In genomic region chr1:47437518-47438320, GRCh38 we compare ENCODE assay signal across 8 cellular contexts. TPM values are rescaled to one million over a fixed set of nuclear protein-coding genes. Genes with fewer than 3 reads are reported as not detected.
A peak's percentile ranks its signal among the peaks of the same experiment; 100 is the strongest.
DNase-seq lines count a peak whose midpoint lies in the region; ATAC-seq, FAIRE-seq and TF ChIP-seq lines count a peak whose summit lies in the region.

Gene FOXD2, plus strand, starts transcription at chr1:47438044. Its CDS starts 92 bp downstream, at chr1:47438136.

- intact Hi-C loops in thyroid gland (cut with DNase I), result loop anchor here (2.0 to 10.0 kb wide), 3 partner anchors 50 to 271 kb away; no protein-coding TSS in a partner anchor

- H3K27me3 Mint-ChIP-seq in GM23338 (ENCODE audit: insufficient read depth, low read depth, poor library complexity) (peaks cover 49% of the 10 kb centered on the region), osteocyte (ENCODE audit: unreplicated experiment) (peaks cover 7% of the 10 kb centered on the region)

- H3K4me3 Mint-ChIP-seq in GM23338 (peak within 1 kb of the TSS; percentile 72), osteocyte (ENCODE audit: unreplicated experiment) (peak within 1 kb of the TSS; percentile 81)

- CTCF ChIA-PET in RWPE1 (lab: Yijun Ruan, JAX), result interaction anchor here (0.5 to 3.6 kb wide), 30 partner anchors 12 to 634 kb away, joined by 3 to 56 read pairs (median 4); partner anchors contain the start of gene CMPK1

- POLR2A ChIA-PET in RWPE1 (lab: Yijun Ruan, JAX; ENCODE audit: low non-redundant PET), result no interaction called here

- H2AFZ ChIP-seq in GM23338 (peak within 1 kb of the TSS; percentile 92), Karpas-422 (ENCODE audit: low read length) (peak within 1 kb of the TSS; percentile 78)

- peak; percentile 82 for DNase-seq in GM23338 (ENCODE audit: low spot score)
- peak; percentile 97 for DNase-seq in Karpas-422
- peak; percentile 84 for DNase-seq in RWPE1 (ENCODE audit: low spot score)
- peak; percentile 90 for DNase-seq in activated gamma-delta T cell (lab: John Stamatoyannopoulos, UW)
- DNase-seq in germinal center (ENCODE audit: low spot score), result peak; percentile 95
- peak; percentile 95 for DNase-seq in osteocyte (ENCODE audit: extremely low spot score, unreplicated experiment)
- peak; percentile 81 to 83 for DNase-seq in thyroid gland

- H3K27ac ChIP-seq in GM23338 (ENCODE audit: low read depth), result no peak within 1 kb of the TSS
- peak within 1 kb of the TSS; percentile 72 for H3K27ac ChIP-seq in Karpas-422 (ENCODE audit: low read length)
- peak within 1 kb of the TSS; percentile 87 for H3K27ac ChIP-seq in RWPE1
- H3K27ac ChIP-seq in thyroid gland, result peak within 1 kb of the TSS; percentile 42 to 76 (median 70)

- no peaks in the 10 kb centered on the region for H3K9me3 ChIP-seq in Karpas-422 (ENCODE audit: low read length)
- H3K9me3 ChIP-seq in thyroid gland, result no peaks in the 10 kb centered on the region

- H3K4me2 ChIP-seq in GM23338 (peak within 1 kb of the TSS; percentile 85), Karpas-422 (ENCODE audit: low read depth, low read length, poor library complexity, severe bottlenecking) (peak within 1 kb of the TSS; percentile 92)

- peaks cover 26% of the 10 kb centered on the region for H3K4me1 Mint-ChIP-seq in GM23338
- H3K4me1 Mint-ChIP-seq in osteocyte (ENCODE audit: unreplicated experiment), result peaks cover 23% of the 10 kb centered on the region

- H3K36me3 ChIP-seq in GM23338 (ENCODE audit: insufficient read depth) (no peaks in the 10 kb centered on the region), Karpas-422 (ENCODE audit: insufficient read depth, low read length) (no peaks in the 10 kb centered on the region), thyroid gland (no peaks in the 10 kb centered on the region)

- peaks cover 1% of the 10 kb centered on the region for H3F3A ChIP-seq in GM23338 (replicated peaks; ENCODE audit: low read depth)

- peak; percentile 17 for FAIRE-seq in G401.6 (lab: Jason Lieb, UNC)

- peaks cover 4% of the 10 kb centered on the region; the same call in 1 of the 3 replicates for H3K9me3 Mint-ChIP-seq in GM23338
- H3K9me3 Mint-ChIP-seq in osteocyte (ENCODE audit: unreplicated experiment), result no peaks in the 10 kb centered on the region

- ATAC-seq in GM23338, result peak; percentile 46

- 0% methylated on average over 1 of the region's 94 CpGs; no CpG with 5 or more reads in 1 of the 2 donors for WGBS in thyroid gland, 2 donors

- H3K79me2 ChIP-seq in GM23338 (replicated peaks; ENCODE audit: insufficient read depth) (no peaks in the 10 kb centered on the region), Karpas-422 (ENCODE audit: low read length) (peaks cover 40% of the 10 kb centered on the region)

- H3K4me1 ChIP-seq in GM23338 (ENCODE audit: insufficient read depth) (peaks cover 33% of the 10 kb centered on the region), Karpas-422 (ENCODE audit: low read length) (peaks cover 15% of the 10 kb centered on the region), thyroid gland (peaks cover 16 to 34% of the 10 kb centered on the region in 2 donors)

- H3K4me3 ChIP-seq in GM23338 (peak within 1 kb of the TSS; percentile 63), Karpas-422 (ENCODE audit: low read length) (peak within 1 kb of the TSS; percentile 92), thyroid gland (replicated peaks in 1 of 3) (peak within 1 kb of the TSS; percentile 43 to 80 (median 80))

- TF ChIP-seq CTCF in GM23338 (conservative IDR thresholded peaks at IDR 0.05; ENCODE audit: low read depth in 2 of 2) (peak; percentile 56 to 73), RWPE1 (conservative IDR thresholded peaks at IDR 0.05; ENCODE audit: low read depth) (peak; percentile 93), osteocyte (IDR thresholded peaks at IDR 0.05) (peak; percentile 99), thyroid gland (IDR thresholded peaks at IDR 0.05) (peak; percentile 87 to 100 (median 99))

- peak in 1 of 2 donors; percentile 38 for TF ChIP-seq POLR2A in thyroid gland (IDR thresholded peaks at IDR 0.05)

- H3K9me2 ChIP-seq in GM23338 (ENCODE audit: insufficient read depth) (no peaks in the 10 kb centered on the region), Karpas-422 (replicated peaks; ENCODE audit: insufficient read depth, low read length) (no peaks in the 10 kb centered on the region)

- H3K27me3 ChIP-seq in GM23338 (ENCODE audit: insufficient read depth) (peaks cover 98% of the 10 kb centered on the region), Karpas-422 (ENCODE audit: low read length) (no peaks in the 10 kb centered on the region), thyroid gland (peaks cover 26% of the 10 kb centered on the region)

- H3K9ac ChIP-seq in Karpas-422 (ENCODE audit: low read length), result peak within 1 kb of the TSS; percentile 89

- H3K36me3 Mint-ChIP-seq in GM23338 (ENCODE audit: low read depth) (no peaks in the 10 kb centered on the region), osteocyte (ENCODE audit: unreplicated experiment) (no peaks in the 10 kb centered on the region)

- no peak within 1 kb of the TSS for H3K27ac Mint-ChIP-seq in GM23338
- peak within 1 kb of the TSS; percentile 84 for H3K27ac Mint-ChIP-seq in osteocyte (ENCODE audit: unreplicated experiment)

- peaks cover 22% of the 10 kb centered on the region; the same call in 1 of the 2 replicates for H4K20me1 ChIP-seq in GM23338 (replicated peaks; ENCODE audit: insufficient read depth)
- H4K20me1 ChIP-seq in Karpas-422 (ENCODE audit: insufficient read depth, low read depth, low read length), result 0 out of 2 replicates have a peak, but pooled peaks cover 11% of the 10 kb centered on the region

TF ChIP-seq in GM23338, 12 proteins besides CTCF, POLR2A, EP300 and RAD21:
- TF ChIP-seq STAT1 (IDR thresholded peaks at IDR 0.05; ENCODE audit: unreplicated experiment) (no peak), EZH2 (IDR thresholded peaks at IDR 0.05; ENCODE audit: low read depth, unreplicated experiment) (peak; percentile 21), POLR2AphosphoS5 (IDR thresholded peaks at IDR 0.05; ENCODE audit: low read depth) (no peak), EZH2phosphoT487 (IDR thresholded peaks at IDR 0.05; ENCODE audit: unreplicated experiment) (peak; percentile 32)

RNA-seq across cellular contexts. Expression of gene FOXD2, which starts in this region (rescaled TPM):
- 0.28 TPM in 1 of 2 replicates, not detected in the other for total RNA-seq in GM23338 (2014; rRNA removed; shearing (Covaris generic))
- polyA plus RNA-seq in GM23338 (2016; fragmentation: Nextera tagmentation; extraction: Ambion mirVana), result not detected in 2 replicates
- total RNA-seq in Karpas-422 (2014; rRNA removed; shearing (Covaris generic); ENCODE audit: low replicate concordance), result 0.07 and 0.51 TPM in 2 replicates
- 1.0 and 1.5 TPM in 2 replicates for total RNA-seq in osteocyte
- under 1 TPM in 2 of 4 donors, not detected in 2; 0.11 to 0.54 TPM for total RNA-seq in thyroid gland

Comparison
In these comparisons a context has a peak if more than half of its experiments do, and no peak if none do; other contexts are left out.
1. Peak in DNase-seq, ATAC-seq, H3K4me3 ChIP-seq and H3K4me2 ChIP-seq in GM23338; RNA of the gene not detected or under 1 TPM.
2. Peak in DNase-seq, H3K4me3 ChIP-seq, H3K27ac ChIP-seq, H3K9ac ChIP-seq and H3K4me2 ChIP-seq in Karpas-422; RNA of the gene not detected or under 1 TPM.
3. Peak in DNase-seq, H3K4me3 ChIP-seq and H3K27ac ChIP-seq in thyroid gland; RNA of the gene not detected or under 1 TPM.